Comparison of ENCODE assay signal across 8 cellular contexts in the genomic region with DNA sequence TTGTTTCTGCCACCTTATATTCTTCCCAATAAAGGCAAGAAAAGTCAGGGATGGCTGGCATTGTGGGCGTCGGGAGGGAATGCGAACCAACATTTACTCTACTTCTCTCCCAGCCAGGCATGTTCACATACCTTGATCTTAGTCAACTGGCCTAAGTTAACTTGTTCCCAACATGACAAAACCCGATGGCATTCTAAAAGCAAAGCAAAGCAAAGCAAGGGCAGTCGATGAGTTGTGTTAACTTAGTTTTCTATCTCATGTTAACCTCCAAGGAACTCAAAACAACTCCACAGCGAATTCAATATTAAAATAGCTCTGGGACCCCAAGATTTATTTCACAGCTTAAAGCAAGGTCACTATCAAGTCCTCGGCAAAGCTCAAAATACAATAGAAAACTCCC. TPM values are rescaled to one million over a fixed set of nuclear protein-coding genes. Genes with fewer than 3 reads are reported as not detected.
DNase-seq lines count a peak whose midpoint lies in the region; ATAC-seq and TF ChIP-seq lines count a peak whose summit lies in the region.

No MANE protein-coding gene starts in this region.

- ATAC-seq in gastrocnemius medialis (no peak), GM18870 (IDR thresholded peaks at IDR 0.05; ENCODE audit: unreplicated experiment) (no peak)

- in situ Hi-C loops in gastrocnemius medialis (cut with MboI; ENCODE audit: low sequenced_read_pairs in 4 of 4) = loop anchor here in 2 of 4 donors (10.0 to 25.0 kb wide), 3 partner anchors 223 to 230 kb away; no protein-coding TSS in a partner anchor

- peak overlapping the region; percentile 78 for H3K9ac ChIP-seq in SK-N-MC (ENCODE audit: insufficient read length)

- DNase-seq in SK-N-MC (ENCODE audit: low read depth, low spot score) (no peak), fibroblast of pulmonary artery (ENCODE audit: low read depth) (no peak), gastrocnemius medialis (no peak), NCI-H526 (lab: John Stamatoyannopoulos, UW) (no peak), NCI-H446 (lab: John Stamatoyannopoulos, UW) (no peak)
- no peak for DNase-seq in stimulated activated CD4-positive, alpha-beta T cell treated with anti-CD3 and anti-CD28 coated beads, Interleukin-4, amount 100 ng/mL, for 1 hour

- TF ChIP-seq POLR2A in gastrocnemius medialis (IDR thresholded peaks at IDR 0.05) = no peak

- H3K27me3 ChIP-seq in gastrocnemius medialis = no peaks in the 10 kb centered on the region

- intact Hi-C loops in gastrocnemius medialis (cut with DNase I; ENCODE audit: low total_unique reads) = loop anchor here (5.0 kb wide), 2 partner anchors 128 to 227 kb away; no protein-coding TSS in a partner anchor

- peaks cover 71 to 83% of the 10 kb centered on the region in 2 donors for H3K4me1 ChIP-seq in gastrocnemius medialis

- H3K4me3 ChIP-seq in GM12875 (ENCODE audit: low read depth, low read length) (peak overlapping the region; percentile 92), SK-N-MC (peak overlapping the region; percentile 80), fibroblast of pulmonary artery (replicated peaks; ENCODE audit: low read depth, low read length) (peak overlapping the region; percentile 80), gastrocnemius medialis (peak overlapping the region; percentile 89 to 98 (median 94))

- H3K36me3 ChIP-seq in SK-N-MC (ENCODE audit: insufficient read depth, low read length) (no peaks in the 10 kb centered on the region; the same call in 1 of the 2 replicates), gastrocnemius medialis (no peaks in the 10 kb centered on the region)

- TF ChIP-seq CTCF in GM12875 (IDR thresholded peaks at IDR 0.05; ENCODE audit: borderline replicate concordance, insufficient read depth, low read depth, low read length) = no peak
- no peak for TF ChIP-seq CTCF in fibroblast of pulmonary artery (IDR thresholded peaks at IDR 0.05; ENCODE audit: low read length, missing control alignments)
- no peak for TF ChIP-seq CTCF in gastrocnemius medialis (IDR thresholded peaks at IDR 0.05 in 4 of 5, conservative IDR thresholded peaks at IDR 0.05 in 1 of 5)

- H3K9me3 ChIP-seq in SK-N-MC (ENCODE audit: low read depth, low read length) (no peaks in the 10 kb centered on the region), gastrocnemius medialis (no peaks in the 10 kb centered on the region)

- H3K27ac ChIP-seq in SK-N-MC = no peak overlapping the region
- peak overlapping the region; percentile 87 to 98 (median 96) for H3K27ac ChIP-seq in gastrocnemius medialis

RNA-seq across cellular contexts. Expression of gene CCNY, which starts 1.2 kb away (rescaled TPM):
- 10 to 100 TPM; 23.9 to 68.1 (median 39.5) TPM for total RNA-seq in gastrocnemius medialis
